1 cellular context compared by ENCODE assay signal in genomic region chr11:60848714-60849151, GRCh38.
TF ChIP-seq lines count a peak whose summit lies in the region.

No MANE protein-coding gene starts in this region.

TF ChIP-seq in K562, 482 proteins besides CTCF, POLR2A, EP300 and RAD21 (continues in another document):
- TF ChIP-seq DDX20 (tag; IDR thresholded peaks at IDR 0.05; ENCODE audit: low read depth) (no peak), CAMTA2 (CRISPR knock-in tag; conservative IDR thresholded peaks at IDR 0.05) (no peak), CBFA2T3 (IDR thresholded peaks at IDR 0.05) (peak; percentile 71), KLF10 (CRISPR knock-in tag; IDR thresholded peaks at IDR 0.05) (no peak), NFIC (IDR thresholded peaks at IDR 0.05) (peak; percentile 20; the same call in 1 of the 2 replicates), TOE1 (IDR thresholded peaks at IDR 0.05; ENCODE audit: borderline replicate concordance) (peak; percentile 49; the same call in 1 of the 2 replicates), TOE1 (CRISPR knock-in tag; IDR thresholded peaks at IDR 0.05; ENCODE audit: borderline replicate concordance, low read depth) (no peak), ZNF263 (CRISPR knock-in tag; IDR thresholded peaks at IDR 0.05; ENCODE audit: borderline replicate concordance) (peak; percentile 88), ATF1 (CRISPR knock-in tag; IDR thresholded peaks at IDR 0.05) (no peak), ATF1 (tag; IDR thresholded peaks at IDR 0.05) (0 out of 2 replicates have a peak, but pooled peaks have one; percentile 31), GATA2 (CRISPR knock-in tag; IDR thresholded peaks at IDR 0.05) (peak; percentile 80), MNT (conservative IDR thresholded peaks at IDR 0.05) (peak; percentile 26 to 58; a peak in 2 of 4 replicates), SMAD4 (CRISPR knock-in tag; conservative IDR thresholded peaks at IDR 0.05) (peak; percentile 78), CREM (IDR thresholded peaks at IDR 0.05; ENCODE audit: low read depth) (0 out of 2 replicates have a peak, but pooled peaks have one; percentile 11), RBFOX2 (IDR thresholded peaks at IDR 0.05; ENCODE audit: low read depth, low read length) (peak; percentile 30; the same call in 1 of the 2 replicates), MYNN (IDR thresholded peaks at IDR 0.05) (0 out of 2 replicates have a peak, but pooled peaks have one; percentile 31), MYNN (CRISPR knock-in tag; IDR thresholded peaks at IDR 0.05) (no peak), ZMIZ1 (IDR thresholded peaks at IDR 0.05; ENCODE audit: low read depth in 2 of 2, low read length in 2 of 2) (0 out of 4 replicates have a peak, but pooled peaks of 1 of the 2 experiments have one; percentile 54), MAZ (CRISPR knock-in tag; conservative IDR thresholded peaks at IDR 0.05 in 1 of 2, IDR thresholded peaks at IDR 0.05 in 1 of 2) (peak; percentile 52 to 74; a peak in 2 of 4 replicates), ARID1B (IDR thresholded peaks at IDR 0.05) (peak; percentile 54), SMARCA4 (IDR thresholded peaks at IDR 0.05) (peak; percentile 31; the same call in 1 of the 2 replicates), TFAP4 (CRISPR knock-in tag; IDR thresholded peaks at IDR 0.05; ENCODE audit: borderline replicate concordance) (peak; percentile 96), RNF2 (IDR thresholded peaks at IDR 0.05) (peak; percentile 37; the same call in 1 of the 2 replicates), ETV1 (tag; conservative IDR thresholded peaks at IDR 0.05; ENCODE audit: low read depth) (peak; percentile 77), L3MBTL2 (IDR thresholded peaks at IDR 0.05) (peak; percentile 12; the same call in 1 of the 2 replicates), ZNF699 (CRISPR knock-in tag; IDR thresholded peaks at IDR 0.05; ENCODE audit: insufficient replicate concordance) (no peak), ESRRA (IDR thresholded peaks at IDR 0.05; ENCODE audit: borderline replicate concordance, low read depth) (no peak), TRIM24 (IDR thresholded peaks at IDR 0.05) (peak in 1 of 2 experiments; percentile 53; a peak in 1 of 4 replicates), ZBTB17 (CRISPR knock-in tag; IDR thresholded peaks at IDR 0.05) (peak; percentile 99), DNMT1 (IDR thresholded peaks at IDR 0.05) (no peak), NRF1 (conservative IDR thresholded peaks at IDR 0.05 in 1 of 2, IDR thresholded peaks at IDR 0.05 in 1 of 2) (peak in 1 of 2 experiments; percentile 39; a peak in 2 of 4 replicates), HDAC1 (IDR thresholded peaks at IDR 0.05) (peak in 1 of 2 experiments; percentile 58; a peak in 1 of 4 replicates)
- TF ChIP-seq, protein P1, sequence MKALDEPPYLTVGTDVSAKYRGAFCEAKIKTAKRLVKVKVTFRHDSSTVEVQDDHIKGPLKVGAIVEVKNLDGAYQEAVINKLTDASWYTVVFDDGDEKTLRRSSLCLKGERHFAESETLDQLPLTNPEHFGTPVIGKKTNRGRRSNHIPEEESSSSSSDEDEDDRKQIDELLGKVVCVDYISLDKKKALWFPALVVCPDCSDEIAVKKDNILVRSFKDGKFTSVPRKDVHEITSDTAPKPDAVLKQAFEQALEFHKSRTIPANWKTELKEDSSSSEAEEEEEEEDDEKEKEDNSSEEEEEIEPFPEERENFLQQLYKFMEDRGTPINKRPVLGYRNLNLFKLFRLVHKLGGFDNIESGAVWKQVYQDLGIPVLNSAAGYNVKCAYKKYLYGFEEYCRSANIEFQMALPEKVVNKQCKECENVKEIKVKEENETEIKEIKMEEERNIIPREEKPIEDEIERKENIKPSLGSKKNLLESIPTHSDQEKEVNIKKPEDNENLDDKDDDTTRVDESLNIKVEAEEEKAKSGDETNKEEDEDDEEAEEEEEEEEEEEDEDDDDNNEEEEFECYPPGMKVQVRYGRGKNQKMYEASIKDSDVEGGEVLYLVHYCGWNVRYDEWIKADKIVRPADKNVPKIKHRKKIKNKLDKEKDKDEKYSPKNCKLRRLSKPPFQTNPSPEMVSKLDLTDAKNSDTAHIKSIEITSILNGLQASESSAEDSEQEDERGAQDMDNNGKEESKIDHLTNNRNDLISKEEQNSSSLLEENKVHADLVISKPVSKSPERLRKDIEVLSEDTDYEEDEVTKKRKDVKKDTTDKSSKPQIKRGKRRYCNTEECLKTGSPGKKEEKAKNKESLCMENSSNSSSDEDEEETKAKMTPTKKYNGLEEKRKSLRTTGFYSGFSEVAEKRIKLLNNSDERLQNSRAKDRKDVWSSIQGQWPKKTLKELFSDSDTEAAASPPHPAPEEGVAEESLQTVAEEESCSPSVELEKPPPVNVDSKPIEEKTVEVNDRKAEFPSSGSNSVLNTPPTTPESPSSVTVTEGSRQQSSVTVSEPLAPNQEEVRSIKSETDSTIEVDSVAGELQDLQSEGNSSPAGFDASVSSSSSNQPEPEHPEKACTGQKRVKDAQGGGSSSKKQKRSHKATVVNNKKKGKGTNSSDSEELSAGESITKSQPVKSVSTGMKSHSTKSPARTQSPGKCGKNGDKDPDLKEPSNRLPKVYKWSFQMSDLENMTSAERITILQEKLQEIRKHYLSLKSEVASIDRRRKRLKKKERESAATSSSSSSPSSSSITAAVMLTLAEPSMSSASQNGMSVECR (CRISPR knock-in tag; IDR thresholded peaks at IDR 0.05), result peak; percentile 82
- TF ChIP-seq, protein P2, sequence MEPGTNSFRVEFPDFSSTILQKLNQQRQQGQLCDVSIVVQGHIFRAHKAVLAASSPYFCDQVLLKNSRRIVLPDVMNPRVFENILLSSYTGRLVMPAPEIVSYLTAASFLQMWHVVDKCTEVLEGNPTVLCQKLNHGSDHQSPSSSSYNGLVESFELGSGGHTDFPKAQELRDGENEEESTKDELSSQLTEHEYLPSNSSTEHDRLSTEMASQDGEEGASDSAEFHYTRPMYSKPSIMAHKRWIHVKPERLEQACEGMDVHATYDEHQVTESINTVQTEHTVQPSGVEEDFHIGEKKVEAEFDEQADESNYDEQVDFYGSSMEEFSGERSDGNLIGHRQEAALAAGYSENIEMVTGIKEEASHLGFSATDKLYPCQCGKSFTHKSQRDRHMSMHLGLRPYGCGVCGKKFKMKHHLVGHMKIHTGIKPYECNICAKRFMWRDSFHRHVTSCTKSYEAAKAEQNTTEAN (CRISPR knock-in tag; IDR thresholded peaks at IDR 0.05), result no peak
- TF ChIP-seq, protein P3, sequence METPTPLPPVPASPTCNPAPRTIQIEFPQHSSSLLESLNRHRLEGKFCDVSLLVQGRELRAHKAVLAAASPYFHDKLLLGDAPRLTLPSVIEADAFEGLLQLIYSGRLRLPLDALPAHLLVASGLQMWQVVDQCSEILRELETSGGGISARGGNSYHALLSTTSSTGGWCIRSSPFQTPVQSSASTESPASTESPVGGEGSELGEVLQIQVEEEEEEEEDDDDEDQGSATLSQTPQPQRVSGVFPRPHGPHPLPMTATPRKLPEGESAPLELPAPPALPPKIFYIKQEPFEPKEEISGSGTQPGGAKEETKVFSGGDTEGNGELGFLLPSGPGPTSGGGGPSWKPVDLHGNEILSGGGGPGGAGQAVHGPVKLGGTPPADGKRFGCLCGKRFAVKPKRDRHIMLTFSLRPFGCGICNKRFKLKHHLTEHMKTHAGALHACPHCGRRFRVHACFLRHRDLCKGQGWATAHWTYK (CRISPR knock-in tag; IDR thresholded peaks at IDR 0.05), result peak; percentile 90
- TF ChIP-seq, protein P4, sequence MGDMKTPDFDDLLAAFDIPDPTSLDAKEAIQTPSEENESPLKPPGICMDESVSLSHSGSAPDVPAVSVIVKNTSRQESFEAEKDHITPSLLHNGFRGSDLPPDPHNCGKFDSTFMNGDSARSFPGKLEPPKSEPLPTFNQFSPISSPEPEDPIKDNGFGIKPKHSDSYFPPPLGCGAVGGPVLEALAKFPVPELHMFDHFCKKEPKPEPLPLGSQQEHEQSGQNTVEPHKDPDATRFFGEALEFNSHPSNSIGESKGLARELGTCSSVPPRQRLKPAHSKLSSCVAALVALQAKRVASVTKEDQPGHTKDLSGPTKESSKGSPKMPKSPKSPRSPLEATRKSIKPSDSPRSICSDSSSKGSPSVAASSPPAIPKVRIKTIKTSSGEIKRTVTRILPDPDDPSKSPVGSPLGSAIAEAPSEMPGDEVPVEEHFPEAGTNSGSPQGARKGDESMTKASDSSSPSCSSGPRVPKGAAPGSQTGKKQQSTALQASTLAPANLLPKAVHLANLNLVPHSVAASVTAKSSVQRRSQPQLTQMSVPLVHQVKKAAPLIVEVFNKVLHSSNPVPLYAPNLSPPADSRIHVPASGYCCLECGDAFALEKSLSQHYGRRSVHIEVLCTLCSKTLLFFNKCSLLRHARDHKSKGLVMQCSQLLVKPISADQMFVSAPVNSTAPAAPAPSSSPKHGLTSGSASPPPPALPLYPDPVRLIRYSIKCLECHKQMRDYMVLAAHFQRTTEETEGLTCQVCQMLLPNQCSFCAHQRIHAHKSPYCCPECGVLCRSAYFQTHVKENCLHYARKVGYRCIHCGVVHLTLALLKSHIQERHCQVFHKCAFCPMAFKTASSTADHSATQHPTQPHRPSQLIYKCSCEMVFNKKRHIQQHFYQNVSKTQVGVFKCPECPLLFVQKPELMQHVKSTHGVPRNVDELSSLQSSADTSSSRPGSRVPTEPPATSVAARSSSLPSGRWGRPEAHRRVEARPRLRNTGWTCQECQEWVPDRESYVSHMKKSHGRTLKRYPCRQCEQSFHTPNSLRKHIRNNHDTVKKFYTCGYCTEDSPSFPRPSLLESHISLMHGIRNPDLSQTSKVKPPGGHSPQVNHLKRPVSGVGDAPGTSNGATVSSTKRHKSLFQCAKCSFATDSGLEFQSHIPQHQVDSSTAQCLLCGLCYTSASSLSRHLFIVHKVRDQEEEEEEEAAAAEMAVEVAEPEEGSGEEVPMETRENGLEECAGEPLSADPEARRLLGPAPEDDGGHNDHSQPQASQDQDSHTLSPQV (IDR thresholded peaks at IDR 0.05), result 0 out of 2 replicates have a peak, but pooled peaks have one; percentile 53
- TF ChIP-seq, protein P5, sequence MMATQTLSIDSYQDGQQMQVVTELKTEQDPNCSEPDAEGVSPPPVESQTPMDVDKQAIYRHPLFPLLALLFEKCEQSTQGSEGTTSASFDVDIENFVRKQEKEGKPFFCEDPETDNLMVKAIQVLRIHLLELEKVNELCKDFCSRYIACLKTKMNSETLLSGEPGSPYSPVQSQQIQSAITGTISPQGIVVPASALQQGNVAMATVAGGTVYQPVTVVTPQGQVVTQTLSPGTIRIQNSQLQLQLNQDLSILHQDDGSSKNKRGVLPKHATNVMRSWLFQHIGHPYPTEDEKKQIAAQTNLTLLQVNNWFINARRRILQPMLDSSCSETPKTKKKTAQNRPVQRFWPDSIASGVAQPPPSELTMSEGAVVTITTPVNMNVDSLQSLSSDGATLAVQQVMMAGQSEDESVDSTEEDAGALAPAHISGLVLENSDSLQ (IDR thresholded peaks at IDR 0.05), result peak; percentile 69; the same call in 1 of the 2 replicates
- TF ChIP-seq, protein P6, sequence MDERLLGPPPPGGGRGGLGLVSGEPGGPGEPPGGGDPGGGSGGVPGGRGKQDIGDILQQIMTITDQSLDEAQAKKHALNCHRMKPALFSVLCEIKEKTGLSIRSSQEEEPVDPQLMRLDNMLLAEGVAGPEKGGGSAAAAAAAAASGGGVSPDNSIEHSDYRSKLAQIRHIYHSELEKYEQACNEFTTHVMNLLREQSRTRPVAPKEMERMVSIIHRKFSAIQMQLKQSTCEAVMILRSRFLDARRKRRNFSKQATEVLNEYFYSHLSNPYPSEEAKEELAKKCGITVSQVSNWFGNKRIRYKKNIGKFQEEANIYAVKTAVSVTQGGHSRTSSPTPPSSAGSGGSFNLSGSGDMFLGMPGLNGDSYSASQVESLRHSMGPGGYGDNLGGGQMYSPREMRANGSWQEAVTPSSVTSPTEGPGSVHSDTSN (CRISPR knock-in tag; IDR thresholded peaks at IDR 0.05; ENCODE audit: low read depth), result no peak
- TF ChIP-seq, protein P6 (tag; conservative IDR thresholded peaks at IDR 0.05; ENCODE audit: low read depth), result 0 out of 2 replicates have a peak, but pooled peaks have one; percentile 40
